7 cellular contexts compared by ENCODE assay signal in the genomic region with DNA sequence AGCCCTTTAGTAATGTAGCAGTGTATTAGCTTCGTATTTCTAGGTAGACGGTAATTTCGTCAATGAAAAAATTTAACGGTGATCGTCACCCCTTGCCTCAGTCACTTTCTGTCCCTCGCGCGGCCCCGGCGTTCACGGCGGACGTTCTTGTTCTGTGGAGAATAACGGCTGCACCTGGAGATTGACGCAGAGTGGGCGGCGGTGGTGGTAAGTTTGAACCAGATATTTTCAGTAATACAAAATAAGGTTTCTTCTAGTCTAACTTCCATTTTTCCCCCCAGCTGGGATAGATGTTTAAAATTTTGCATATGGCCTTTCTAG. TPM values are rescaled to one million over a fixed set of nuclear protein-coding genes. Genes with fewer than 3 reads are reported as not detected.
DNase-seq lines count a peak whose midpoint lies in the region; ATAC-seq and TF ChIP-seq lines count a peak whose summit lies in the region.

No MANE protein-coding gene starts in this region.

- peaks cover 0 to 67% of the 10 kb centered on the region in 2 donors for H3K36me3 ChIP-seq in gastroesophageal sphincter
- H3K36me3 ChIP-seq in trophoblast cell (ENCODE audit: control insufficient read depth in 1 of 2, insufficient read depth in 2 of 2, low read length in 2 of 2), result peaks cover 7 to 11% of the 10 kb centered on the region in 2 experiments

- no peak overlapping the region for H2AK5ac ChIP-seq in trophoblast cell (ENCODE audit: low read length)

- H3K18ac ChIP-seq in trophoblast cell (ENCODE audit: low read length), result no peak overlapping the region

- H3K27me3 Mint-ChIP-seq in activated CD8-positive, alpha-beta T cell treated with anti-CD3 and anti-CD28 coated beads, Interleukin-2, amount 10 ng/mL, durations not matched to agents 7 days and 5 days (ENCODE audit: low read depth), result no peaks in the 10 kb centered on the region

- peaks cover 0 to 13% (median 0%) of the 10 kb centered on the region in 3 donors for H3K4me1 ChIP-seq in gastroesophageal sphincter
- H3K4me1 ChIP-seq in trophoblast cell (ENCODE audit: control insufficient read depth in 1 of 2, insufficient read depth in 2 of 2, low read length in 2 of 2), result peaks cover 2 to 3% of the 10 kb centered on the region in 2 experiments

- TF ChIP-seq EP300 in gastroesophageal sphincter (IDR thresholded peaks at IDR 0.05), result no peak

- TF ChIP-seq CTCF in gastroesophageal sphincter (IDR thresholded peaks at IDR 0.05), result no peak

- H2BK5ac ChIP-seq in trophoblast cell (ENCODE audit: low read depth, low read length, poor library complexity), result peak overlapping the region; percentile 64

- H3K4me3 ChIP-seq in gastroesophageal sphincter (peak overlapping the region; percentile 70 to 88), trophoblast cell (ENCODE audit: low read depth, low read length) (peak overlapping the region; percentile 88)

- peak overlapping the region; percentile 85 to 99 (median 98) for H3K27ac ChIP-seq in gastroesophageal sphincter
- H3K27ac ChIP-seq in trophoblast cell (ENCODE audit: low read depth, low read length), result peak overlapping the region; percentile 74

- peak overlapping the region; percentile 66 for H3K4me2 ChIP-seq in trophoblast cell (ENCODE audit: low read length)

- peak overlapping the region; percentile 16 for H4K12ac ChIP-seq in trophoblast cell (ENCODE audit: low read depth, low read length)

- H2BK12ac ChIP-seq in trophoblast cell (ENCODE audit: low read length), result no peak overlapping the region

- peaks cover 70% of the 10 kb centered on the region for H3K36me3 Mint-ChIP-seq in activated CD8-positive, alpha-beta T cell treated with anti-CD3 and anti-CD28 coated beads, Interleukin-2, amount 10 ng/mL, durations not matched to agents 7 days and 5 days (ENCODE audit: low read depth)

- peak overlapping the region; percentile 91 for H3K4me3 Mint-ChIP-seq in activated CD8-positive, alpha-beta T cell treated with anti-CD3 and anti-CD28 coated beads, Interleukin-2, amount 10 ng/mL, durations not matched to agents 7 days and 5 days

- H3K4me1 Mint-ChIP-seq in activated CD8-positive, alpha-beta T cell treated with anti-CD3 and anti-CD28 coated beads, Interleukin-2, amount 10 ng/mL, durations not matched to agents 7 days and 5 days (ENCODE audit: low read depth), result peaks cover 21% of the 10 kb centered on the region

- TF ChIP-seq POLR2A in gastroesophageal sphincter (IDR thresholded peaks at IDR 0.05), result no peak

- H3K23ac ChIP-seq in trophoblast cell (ENCODE audit: low read length), result no peak overlapping the region

- H3K9me3 ChIP-seq in gastroesophageal sphincter (peaks cover 0 to 70% (median 0%) of the 10 kb centered on the region in 3 donors), trophoblast cell (ENCODE audit: insufficient read depth, low read depth, low read length) (peaks cover 8% of the 10 kb centered on the region)

- H2AFZ ChIP-seq in trophoblast cell (ENCODE audit: insufficient read depth, low read length, poor library complexity), result peak overlapping the region; percentile 88

- WGBS in gastroesophageal sphincter (ENCODE audit: low coverage in 1 of 2), 2 donors, result 0 to 2% methylated on average over 14 of the region's 17 CpGs
- no CpG with 5 or more reads among the region's 17 CpGs for WGBS in trophoblast cell (ENCODE audit: extremely low coverage, insufficient coverage, insufficient read length)

- H3K79me2 ChIP-seq in trophoblast cell (ENCODE audit: control insufficient read depth, insufficient read depth, low read length, poor library complexity), result peaks cover 4% of the 10 kb centered on the region

- H3K27me3 ChIP-seq in gastroesophageal sphincter (no peaks in the 10 kb centered on the region), trophoblast cell (ENCODE audit: insufficient read depth, low read length) (no peaks in the 10 kb centered on the region)

- peak overlapping the region; percentile 25 for H3K9ac ChIP-seq in trophoblast cell (ENCODE audit: low read length)

- peak overlapping the region; percentile 24 for H3K14ac ChIP-seq in trophoblast cell (ENCODE audit: low read length)

- CTCF ChIA-PET in activated CD8-positive, alpha-beta T cell treated with anti-CD3 and anti-CD28 coated beads, Interleukin-2, amount 10 ng/mL, durations not matched to agents 7 days and 5 days (lab: Charles Lee), result no interaction called here

- H2BK120ac ChIP-seq in trophoblast cell (ENCODE audit: insufficient read depth, low read length, poor library complexity), result peak overlapping the region; percentile 36

- peak overlapping the region; percentile 66 for H4K8ac ChIP-seq in trophoblast cell (ENCODE audit: low read depth, low read length)

- ATAC-seq in GM18867 (IDR thresholded peaks at IDR 0.05; ENCODE audit: unreplicated experiment) (peak; percentile 8), HG03378 (IDR thresholded peaks at IDR 0.05; ENCODE audit: unreplicated experiment) (peak; percentile 1), gastroesophageal sphincter (no peak), HG02678 (IDR thresholded peaks at IDR 0.05; ENCODE audit: unreplicated experiment) (no peak)
- peak; percentile 9 for ATAC-seq in activated CD8-positive, alpha-beta T cell treated with anti-CD3 and anti-CD28 coated beads, Interleukin-2, amount 10 ng/mL, durations not matched to agents 7 days and 5 days

- peaks cover 8% of the 10 kb centered on the region for H3K79me1 ChIP-seq in trophoblast cell (ENCODE audit: low read length)

- H3K9me3 Mint-ChIP-seq in activated CD8-positive, alpha-beta T cell treated with anti-CD3 and anti-CD28 coated beads, Interleukin-2, amount 10 ng/mL, durations not matched to agents 7 days and 5 days (ENCODE audit: insufficient read depth), result peaks cover 45% of the 10 kb centered on the region

- DNase-seq in activated CD8-positive, alpha-beta T cell treated with anti-CD3 and anti-CD28 coated beads, Interleukin-2, amount 10 ng/mL, durations not matched to agents 7 days and 5 days, result peak; percentile 60
- no peak for DNase-seq in trophoblast cell
- DNase-seq in SKM-1 treated with dmso at 0.1 percent for 144 hours (lab: John Stamatoyannopoulos, UW; ENCODE audit: unreplicated experiment), result no peak

- H3K4ac ChIP-seq in trophoblast cell (ENCODE audit: low read depth, low read length), result no peak overlapping the region

- H4K91ac ChIP-seq in trophoblast cell (ENCODE audit: low read depth, low read length), result no peak overlapping the region

- POLR2A ChIA-PET in activated CD8-positive, alpha-beta T cell treated with anti-CD3 and anti-CD28 coated beads, Interleukin-2, amount 10 ng/mL, durations not matched to agents 7 days and 5 days (lab: Charles Lee), result interaction anchor here (1.2 to 2.6 kb wide), 5 partner anchors 13 to 222 kb away, joined by 3 to 12 read pairs (median 6); a partner anchor contains a TSS

- peak overlapping the region; percentile 100 for H3K27ac Mint-ChIP-seq in activated CD8-positive, alpha-beta T cell treated with anti-CD3 and anti-CD28 coated beads, Interleukin-2, amount 10 ng/mL, durations not matched to agents 7 days and 5 days

RNA-seq across cellular contexts. Expression of a gene that starts 0.3 kb away (rescaled TPM):
- 1 to 10 TPM; 8.1 to 8.5 TPM for total RNA-seq in activated CD8-positive, alpha-beta T cell treated with anti-CD3 and anti-CD28 coated beads, Interleukin-2, amount 10 ng/mL, durations not matched to agents 7 days and 5 days
- 10 to 100 TPM in 2 of 4 donors, 1 to 10 TPM in 2; 1.8 to 20.9 (median 11.1) TPM for total RNA-seq in gastroesophageal sphincter
- 4.3 and 4.5 TPM in 2 replicates for polyA plus RNA-seq in trophoblast cell (2013)

RNA-seq across cellular contexts. Expression of a gene that starts 0.7 kb away (rescaled TPM):
- 1 to 10 TPM; 1.9 to 2.3 TPM for total RNA-seq in activated CD8-positive, alpha-beta T cell treated with anti-CD3 and anti-CD28 coated beads, Interleukin-2, amount 10 ng/mL, durations not matched to agents 7 days and 5 days
- total RNA-seq in gastroesophageal sphincter, result 1 to 10 TPM; 2.5 to 5.1 (median 2.9) TPM
- 0.51 TPM in 2 replicates for polyA plus RNA-seq in trophoblast cell (2013)

RNA-seq across cellular contexts. Expression of a gene that starts 50.0 kb away (rescaled TPM):
- total RNA-seq in activated CD8-positive, alpha-beta T cell treated with anti-CD3 and anti-CD28 coated beads, Interleukin-2, amount 10 ng/mL, durations not matched to agents 7 days and 5 days, result 10 to 100 TPM; 14.1 to 17.1 TPM
- total RNA-seq in gastroesophageal sphincter, result 10 to 100 TPM in 3 of 4 donors, 1 to 10 TPM in 1; 9.7 to 29.7 (median 13.7) TPM
- 11.6 and 11.9 TPM in 2 replicates for polyA plus RNA-seq in trophoblast cell (2013)

RNA-seq across cellular contexts. Expression of a gene that starts 50.5 kb away (rescaled TPM):
- total RNA-seq in activated CD8-positive, alpha-beta T cell treated with anti-CD3 and anti-CD28 coated beads, Interleukin-2, amount 10 ng/mL, durations not matched to agents 7 days and 5 days, result 10 to 100 TPM; 18.0 to 19.6 TPM
- 10 to 100 TPM; 15.5 to 36.9 (median 19.0) TPM for total RNA-seq in gastroesophageal sphincter
- 7.7 and 8.1 TPM in 2 replicates for polyA plus RNA-seq in trophoblast cell (2013)

Comparison
In these comparisons a context has a peak if more than half of its experiments do, and no peak if none do; other contexts are left out.
1. ATAC-seq: peak in GM18867 (single experiment), HG03378 (single experiment) and activated CD8-positive, alpha-beta T cell treated with anti-CD3 and anti-CD28 coated beads, Interleukin-2, amount 10 ng/mL, durations not matched to agents 7 days and 5 days (single experiment); none in gastroesophageal sphincter (single experiment) and HG02678 (single experiment).